Comparison of ENCODE assay signal across 8 cellular contexts in genomic region chr5:114101153-114101552, GRCh38.
A peak's percentile ranks its signal among the peaks of the same experiment; 100 is the strongest.
DNase-seq lines count a peak whose midpoint lies in the region; ATAC-seq and TF ChIP-seq lines count a peak whose summit lies in the region.

No MANE protein-coding gene starts in this region.

- no peaks in the 10 kb centered on the region for H3K27me3 Mint-ChIP-seq in stimulated activated naive CD8-positive, alpha-beta T cell treated with anti-CD3 and anti-CD28 coated beads, Interleukin-15, amount 100 ng/mL, for 72 hours

- H3K27ac Mint-ChIP-seq in stimulated activated naive CD8-positive, alpha-beta T cell treated with anti-CD3 and anti-CD28 coated beads, Interleukin-15, amount 100 ng/mL, for 72 hours: no peak overlapping the region

- no peaks in the 10 kb centered on the region for H3K36me3 ChIP-seq in heart left ventricle

- no peaks in the 10 kb centered on the region for H3K27me3 ChIP-seq in heart left ventricle

- WGBS in heart left ventricle, 4 donors: 49 to 60% (median 54%) methylated on average over 3 of the region's 3 CpGs

- TF ChIP-seq POLR2A in heart left ventricle (IDR thresholded peaks at IDR 0.05): no peak

- H3K9me3 ChIP-seq in heart left ventricle: no peaks in the 10 kb centered on the region

- H3K4me1 ChIP-seq in heart left ventricle: no peaks in the 10 kb centered on the region

- intact Hi-C loops in heart left ventricle (cut with DNase I) (loop anchor here (2.0 to 10.0 kb wide), 10 partner anchors 121 to 351 kb away; partner anchors contain the start of gene KCNN2 (in 1 of the 10)), cardiac septum (cut with DNase I) (loop anchor here (5.0 kb wide), 1 partner anchor 351 kb away; no protein-coding TSS in a partner anchor)

- no peaks in the 10 kb centered on the region for H3K4me1 Mint-ChIP-seq in stimulated activated naive CD8-positive, alpha-beta T cell treated with anti-CD3 and anti-CD28 coated beads, Interleukin-15, amount 100 ng/mL, for 72 hours

- peak in 1 of 5 donors; percentile 18 for DNase-seq in heart left ventricle
- DNase-seq in cardiac septum (ENCODE audit: low spot score): no peak
- peak; percentile 40 for DNase-seq in SW480 (ENCODE audit: low spot score)
- DNase-seq in iris pigment epithelial cell (ENCODE audit: low read depth): peak; percentile 70
- no peak for DNase-seq in NCI-H510A treated with DMSO at 0.1 percent for 48 hours (lab: John Stamatoyannopoulos, UW)
- DNase-seq in stimulated activated naive CD8-positive, alpha-beta T cell treated with anti-CD3 and anti-CD28 coated beads, Interleukin-15, amount 100 ng/mL, for 72 hours: no peak
- no peak for DNase-seq in NCI-H446 treated with DMSO at 0.1 percent for 48 hours (lab: John Stamatoyannopoulos, UW)

- no peak overlapping the region for H3K4me3 Mint-ChIP-seq in stimulated activated naive CD8-positive, alpha-beta T cell treated with anti-CD3 and anti-CD28 coated beads, Interleukin-15, amount 100 ng/mL, for 72 hours

- H3K27ac ChIP-seq in heart left ventricle: no peak overlapping the region

- no peak overlapping the region for H3K4me3 ChIP-seq in heart left ventricle

- peak in 2 of 4 donors; percentile 62 to 63 for ATAC-seq in heart left ventricle
- peak; percentile 61 for ATAC-seq in HG03378 (IDR thresholded peaks at IDR 0.05; ENCODE audit: unreplicated experiment)
- ATAC-seq in stimulated activated naive CD8-positive, alpha-beta T cell treated with anti-CD3 and anti-CD28 coated beads, Interleukin-15, amount 100 ng/mL, for 72 hours: no peak

- peaks cover 0 to 5% of the 10 kb centered on the region in 2 donors for H3K9me3 Mint-ChIP-seq in stimulated activated naive CD8-positive, alpha-beta T cell treated with anti-CD3 and anti-CD28 coated beads, Interleukin-15, amount 100 ng/mL, for 72 hours

- peak; percentile 44 to 76 (median 66) for TF ChIP-seq CTCF in heart left ventricle (IDR thresholded peaks at IDR 0.05)

Comparison
In these comparisons a context has a peak if more than half of its experiments do, and no peak if none do; other contexts are left out.
1. DNase-seq: peak in SW480 (single experiment) and iris pigment epithelial cell (single experiment); none in cardiac septum (single experiment), NCI-H510A treated with DMSO at 0.1 percent for 48 hours (single experiment), stimulated activated naive CD8-positive, alpha-beta T cell treated with anti-CD3 and anti-CD28 coated beads, Interleukin-15, amount 100 ng/mL, for 72 hours (0 of 2) and NCI-H446 treated with DMSO at 0.1 percent for 48 hours (single experiment).